ENCODE assay signal across 16 cellular contexts in genomic region chr7:22858274-22858639, GRCh38. TPM values are rescaled to one million over a fixed set of nuclear protein-coding genes. Genes with fewer than 3 reads are reported as not detected.
A peak's percentile ranks its signal among the peaks of the same experiment; 100 is the strongest.
DNase-seq lines count a peak whose midpoint lies in the region; ATAC-seq and TF ChIP-seq lines count a peak whose summit lies in the region.
"Had no signal": no experiment of that assay in that cellular context is flagged by ENCODE, and none has a peak within 500 bp of the region (broad histone marks: within the 10 kb centered on the region; RNA-seq: fewer than 3 reads in every experiment).

No MANE protein-coding gene starts in this region.

- H3K4me1 ChIP-seq in GM23338 (ENCODE audit: insufficient read depth), result peaks cover 21% of the 10 kb centered on the region
- H3K4me1 ChIP-seq in OCI-LY1 (ENCODE audit: insufficient read depth, low read length, severe bottlenecking), result peaks cover 25% of the 10 kb centered on the region
- H3K4me1 ChIP-seq in sigmoid colon, result peaks cover 0 to 54% (median 42%) of the 10 kb centered on the region in 4 donors
- peaks cover 18% of the 10 kb centered on the region for H3K4me1 ChIP-seq in A673 (ENCODE audit: insufficient read depth, low read length, poor library complexity, severe bottlenecking)

- 83 to 91% methylated on average over 1 of the region's 1 CpG for WGBS in sigmoid colon, 2 donors

- intact Hi-C loops in sigmoid colon (cut with DNase I) (loop anchor here (10.0 kb wide), 4 partner anchors 197 to 617 kb away; partner anchors contain the start of genes IGF2BP3 and KLHL7), Calu3 (cut with micrococcal nuclease; ENCODE audit: unreplicated experiment) (loop anchor here (10.0 kb wide), 1 partner anchor 303 kb away; no protein-coding TSS in a partner anchor), A673 (cut with micrococcal nuclease; ENCODE audit: unreplicated experiment) (no loop called here)

- in situ Hi-C loops in brain microvascular endothelial cell (cut with HindIII; ENCODE audit: low pct_ligation_motif_present, low sequenced_read_pairs), result loop anchor here (25.0 kb wide), 1 partner anchor 204 kb away; no protein-coding TSS in a partner anchor

- H3K27me3 ChIP-seq in GM23338 (ENCODE audit: insufficient read depth), result no peaks in the 10 kb centered on the region
- no peaks in the 10 kb centered on the region for H3K27me3 ChIP-seq in OCI-LY1 (ENCODE audit: insufficient read depth, low read length)
- H3K27me3 ChIP-seq in brain microvascular endothelial cell (replicated peaks), result no peaks in the 10 kb centered on the region
- H3K27me3 ChIP-seq in sigmoid colon, result no peaks in the 10 kb centered on the region
- H3K27me3 ChIP-seq in A673 (replicated peaks; ENCODE audit: insufficient read depth, low read depth, low read length, poor library complexity), result no peaks in the 10 kb centered on the region

- no peak overlapping the region for H2AFZ ChIP-seq in GM23338
- no peak overlapping the region for H2AFZ ChIP-seq in OCI-LY1 (ENCODE audit: low read length)

- H3K4me2 ChIP-seq in GM23338, result no peak overlapping the region
- no peak overlapping the region for H3K4me2 ChIP-seq in OCI-LY1 (ENCODE audit: low read length)

- H3K9ac ChIP-seq in OCI-LY1 (ENCODE audit: low read length), result no peak overlapping the region

- H3K4me3 Mint-ChIP-seq in GM23338 (no peak overlapping the region), Calu3 (ENCODE audit: low read depth, unreplicated experiment) (no peak overlapping the region)
- H3K4me3 Mint-ChIP-seq: CD8-positive, alpha-beta T cell had no signal

- H3K27ac ChIP-seq in GM23338 (ENCODE audit: low read depth) (peak overlapping the region; percentile 88), OCI-LY1 (ENCODE audit: low read depth, low read length, poor library complexity, severe bottlenecking) (peak overlapping the region; percentile 39), brain microvascular endothelial cell (peak overlapping the region; percentile 99), sigmoid colon (peak overlapping the region; percentile 44 to 98 (median 86)), A673 (ENCODE audit: low read depth, low read length, poor library complexity, severe bottlenecking) (no peak overlapping the region)

- no peaks in the 10 kb centered on the region for H3K9me3 ChIP-seq in OCI-LY1 (ENCODE audit: low read length)
- H3K9me3 ChIP-seq in sigmoid colon, result no peaks in the 10 kb centered on the region
- H3K9me3 ChIP-seq in A673 (ENCODE audit: low read depth, low read length, poor library complexity, severe bottlenecking), result no peaks in the 10 kb centered on the region

- no peaks in the 10 kb centered on the region for H4K20me1 ChIP-seq in GM23338 (replicated peaks; ENCODE audit: insufficient read depth)
- H4K20me1 ChIP-seq in OCI-LY1 (ENCODE audit: insufficient read depth, low read length), result no peaks in the 10 kb centered on the region

- no peak for TF ChIP-seq EP300 in sigmoid colon (IDR thresholded peaks at IDR 0.05)

- H3K36me3 Mint-ChIP-seq in GM23338 (ENCODE audit: low read depth), result peaks cover 71% of the 10 kb centered on the region
- H3K36me3 Mint-ChIP-seq in Calu3 (ENCODE audit: insufficient read depth, unreplicated experiment), result peaks cover 59% of the 10 kb centered on the region

- BruUV-seq in Calu3 (replicated peaks; lab: Mats Ljungman, UMichigan), result no TSS peak
- BruUV-seq in A673 (replicated peaks; lab: Mats Ljungman, UMichigan), result no TSS peak

- ATAC-seq in GM23338 (no peak), HG03439 (IDR thresholded peaks at IDR 0.05; ENCODE audit: unreplicated experiment) (no peak)
- ATAC-seq: CD8-positive, alpha-beta T cell had no signal

- TF ChIP-seq CTCF in GM23338 (conservative IDR thresholded peaks at IDR 0.05; ENCODE audit: low read depth in 2 of 2) (no peak), OCI-LY1 (IDR thresholded peaks at IDR 0.05; ENCODE audit: low read length) (no peak), brain microvascular endothelial cell (IDR thresholded peaks at IDR 0.05; ENCODE audit: low read depth, low read length, missing control alignments) (no peak), sigmoid colon (IDR thresholded peaks at IDR 0.05) (no peak), Calu3 (IDR thresholded peaks at IDR 0.05; ENCODE audit: unreplicated experiment) (no peak), A673 (conservative IDR thresholded peaks at IDR 0.05; ENCODE audit: low read depth, low read length) (no peak)

- CTCF ChIA-PET in Calu3 (lab: Charles Lee), result interaction anchor here (0.6 kb wide), 1 partner anchor 23 kb away, joined by 3 read pairs; no protein-coding TSS in a partner anchor
- CTCF ChIA-PET in A673 (lab: Charles Lee), result no interaction called here

- H3K36me3 ChIP-seq in GM23338 (ENCODE audit: insufficient read depth) (peaks cover 34% of the 10 kb centered on the region; the same call in 1 of the 2 replicates), OCI-LY1 (ENCODE audit: insufficient read depth, low read length) (peaks cover 73% of the 10 kb centered on the region), brain microvascular endothelial cell (replicated peaks) (peaks cover 2% of the 10 kb centered on the region), sigmoid colon (peaks cover 0 to 21% (median 2%) of the 10 kb centered on the region in 4 donors), A673 (ENCODE audit: insufficient read depth, low read length, poor library complexity, severe bottlenecking) (peaks cover 29% of the 10 kb centered on the region)

- H3K9me2 ChIP-seq in GM23338 (ENCODE audit: insufficient read depth) (no peaks in the 10 kb centered on the region), OCI-LY1 (ENCODE audit: low read depth, low read length) (no peaks in the 10 kb centered on the region)

- H3K79me2 ChIP-seq in GM23338 (replicated peaks; ENCODE audit: insufficient read depth), result peaks cover 15% of the 10 kb centered on the region
- peaks cover 16% of the 10 kb centered on the region for H3K79me2 ChIP-seq in OCI-LY1 (ENCODE audit: insufficient read depth, low read length)

- H3K4me1 Mint-ChIP-seq in GM23338 (peaks cover 38% of the 10 kb centered on the region), Calu3 (ENCODE audit: low read depth, unreplicated experiment) (peaks cover 14% of the 10 kb centered on the region)

- H3K27me3 Mint-ChIP-seq in GM23338 (ENCODE audit: insufficient read depth, low read depth, poor library complexity), result peaks cover 6% of the 10 kb centered on the region
- H3K27me3 Mint-ChIP-seq in Calu3 (ENCODE audit: unreplicated experiment), result peaks cover 5% of the 10 kb centered on the region

- H3K27ac Mint-ChIP-seq in GM23338 (peak overlapping the region; percentile 83), Calu3 (ENCODE audit: unreplicated experiment) (no peak overlapping the region)
- H3K27ac Mint-ChIP-seq: CD8-positive, alpha-beta T cell had no signal

- no peak for DNase-seq in GM23338 (ENCODE audit: low spot score)
- DNase-seq in brain microvascular endothelial cell, result no peak
- no peak for DNase-seq in sigmoid colon
- DNase-seq in D341Med (ENCODE audit: low spot score), result no peak
- no peak for DNase-seq in Calu3
- no peak for DNase-seq in A673 (ENCODE audit: low spot score)
- DNase-seq: activated CD4-positive, alpha-beta T cell treated with anti-CD3 and anti-CD28 coated beads, Interleukin-2, amount 50 U/mL, for 48 hours; KG1; midbrain; NCI-H187 treated with DMSO at 0.1 percent for 48 hours; NCI-H774; posterior cingulate gyrus; stimulated activated CD4-positive, alpha-beta T cell treated with anti-CD3 and anti-CD28 coated beads, Interleukin-4, amount 100 ng/mL, for 4 hours had no signal

- H3K9me3 Mint-ChIP-seq in GM23338 (no peaks in the 10 kb centered on the region), Calu3 (ENCODE audit: low read depth, unreplicated experiment) (no peaks in the 10 kb centered on the region)
- H3K9me3 Mint-ChIP-seq: CD8-positive, alpha-beta T cell had no signal

- no peak for TF ChIP-seq POLR2A in sigmoid colon (IDR thresholded peaks at IDR 0.05)

- H3F3A ChIP-seq in GM23338 (replicated peaks; ENCODE audit: low read depth) (peaks cover 24% of the 10 kb centered on the region), OCI-LY1 (ENCODE audit: insufficient read depth, low read length) (peaks cover 17% of the 10 kb centered on the region; the same call in 1 of the 2 replicates)

- POLR2A ChIA-PET in A673 (lab: Charles Lee; ENCODE audit: low non-redundant PET), result no interaction called here

- no peak overlapping the region for H3K4me3 ChIP-seq in GM23338
- no peak overlapping the region for H3K4me3 ChIP-seq in OCI-LY1 (ENCODE audit: low read depth, low read length, poor library complexity, severe bottlenecking)
- H3K4me3 ChIP-seq in brain microvascular endothelial cell (ENCODE audit: low read depth, low read length), result no peak overlapping the region
- no peak overlapping the region for H3K4me3 ChIP-seq in sigmoid colon
- H3K4me3 ChIP-seq in A673 (ENCODE audit: low read depth, low read length, poor library complexity, severe bottlenecking), result no peak overlapping the region

TF ChIP-seq in GM23338, 12 proteins besides CTCF, POLR2A, EP300 and RAD21 (continues in another document):
- no peak for TF ChIP-seq STAT1 (IDR thresholded peaks at IDR 0.05; ENCODE audit: unreplicated experiment)
- no peak for TF ChIP-seq NANOG (IDR thresholded peaks at IDR 0.05; ENCODE audit: borderline replicate concordance)

RNA-seq across cellular contexts. Expression of gene TOMM7, which starts 35.6 kb away (rescaled TPM):
- 131 and 164 TPM in 2 replicates for total RNA-seq in GM23338 (2014; rRNA removed; shearing (Covaris generic))
- 791 and 920 TPM in 2 replicates for polyA plus RNA-seq in GM23338 (2016; fragmentation: Nextera tagmentation; extraction: Ambion mirVana)
- 100 to 1,000 TPM; 148 to 341 (median 277) TPM for total RNA-seq in sigmoid colon
- 100 to 1,000 TPM; 324 to 625 (median 452) TPM for polyA plus RNA-seq in sigmoid colon
- 272 and 290 TPM in 2 replicates for total RNA-seq in Calu3 (2022)
- 149 and 175 TPM in 2 replicates for total RNA-seq in A673 (2021)
